Comparison of ENCODE assay signal across 8 cellular contexts in the genomic region with DNA sequence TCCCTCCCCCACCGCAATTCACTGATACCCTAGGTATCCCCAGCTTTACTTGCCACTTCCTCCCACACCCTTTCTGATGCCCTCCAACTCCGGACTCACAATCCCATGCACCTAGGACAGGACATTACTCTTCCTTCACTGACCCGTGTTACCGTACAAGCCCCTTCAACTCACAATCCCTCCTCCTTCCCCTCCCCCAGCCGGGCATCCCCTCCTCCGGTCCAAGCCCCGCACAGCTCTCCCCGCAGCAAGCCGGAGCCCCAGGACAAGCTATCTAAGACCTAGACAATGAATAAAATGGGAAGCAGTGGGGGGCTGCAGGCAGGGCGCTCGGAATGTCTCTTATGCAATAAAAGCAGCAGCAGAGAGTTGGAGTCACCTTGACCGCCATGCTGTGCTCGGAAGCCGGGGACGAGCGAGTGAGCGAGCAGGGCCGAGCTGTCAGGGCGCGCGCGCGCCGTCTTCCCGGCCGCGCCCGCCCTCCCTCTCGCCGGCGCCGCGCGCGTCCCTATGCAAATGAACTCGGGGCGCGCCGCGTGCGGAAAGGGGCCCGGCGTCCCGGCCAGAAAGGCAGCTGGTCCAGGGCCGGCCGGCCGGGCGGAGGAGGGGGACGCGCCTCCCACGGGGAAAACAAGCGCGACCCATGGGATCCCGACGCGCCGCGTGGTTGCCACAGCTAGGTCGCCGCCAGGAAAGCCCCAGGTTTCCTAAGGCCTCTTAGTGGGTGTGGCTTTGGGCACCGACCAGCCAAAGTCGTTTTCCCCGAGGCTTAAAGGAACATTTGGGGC. TPM values are rescaled to one million over a fixed set of nuclear protein-coding genes. Genes with fewer than 3 reads are reported as not detected.
DNase-seq lines count a peak whose midpoint lies in the region; ATAC-seq and TF ChIP-seq lines count a peak whose summit lies in the region.

A gene with protein sequence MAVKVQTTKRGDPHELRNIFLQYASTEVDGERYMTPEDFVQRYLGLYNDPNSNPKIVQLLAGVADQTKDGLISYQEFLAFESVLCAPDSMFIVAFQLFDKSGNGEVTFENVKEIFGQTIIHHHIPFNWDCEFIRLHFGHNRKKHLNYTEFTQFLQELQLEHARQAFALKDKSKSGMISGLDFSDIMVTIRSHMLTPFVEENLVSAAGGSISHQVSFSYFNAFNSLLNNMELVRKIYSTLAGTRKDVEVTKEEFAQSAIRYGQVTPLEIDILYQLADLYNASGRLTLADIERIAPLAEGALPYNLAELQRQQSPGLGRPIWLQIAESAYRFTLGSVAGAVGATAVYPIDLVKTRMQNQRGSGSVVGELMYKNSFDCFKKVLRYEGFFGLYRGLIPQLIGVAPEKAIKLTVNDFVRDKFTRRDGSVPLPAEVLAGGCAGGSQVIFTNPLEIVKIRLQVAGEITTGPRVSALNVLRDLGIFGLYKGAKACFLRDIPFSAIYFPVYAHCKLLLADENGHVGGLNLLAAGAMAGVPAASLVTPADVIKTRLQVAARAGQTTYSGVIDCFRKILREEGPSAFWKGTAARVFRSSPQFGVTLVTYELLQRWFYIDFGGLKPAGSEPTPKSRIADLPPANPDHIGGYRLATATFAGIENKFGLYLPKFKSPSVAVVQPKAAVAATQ (minus strand): TSS at position 421 of the 788 bp plus-strand sequence. CDS start 30 bp downstream, at position 391.

- DNase-seq in NCI-H1694 (lab: John Stamatoyannopoulos, UW), result peak; percentile 63
- DNase-seq in T-helper 22 cell (ENCODE audit: low read depth), result peak; percentile 39
- DNase-seq in ascending aorta (ENCODE audit: low spot score in 2 of 2), result peak; percentile 12 to 85
- peak; percentile 86 for DNase-seq in hepatic stellate cell (ENCODE audit: low spot score)
- peak; percentile 57 to 71 for DNase-seq in uterus

- peaks cover 0 to 5% of the 10 kb centered on the region in 2 donors for H3K36me3 ChIP-seq in ascending aorta
- no peaks in the 10 kb centered on the region for H3K36me3 ChIP-seq in rectal smooth muscle tissue (ENCODE audit: control insufficient read depth, insufficient read depth, low read length)
- H3K36me3 ChIP-seq in uterus, result peaks cover 0 to 2% of the 10 kb centered on the region in 2 donors

- H3K27me3 ChIP-seq in ascending aorta (no peaks in the 10 kb centered on the region), rectal smooth muscle tissue (ENCODE audit: control insufficient read depth, insufficient read depth, low read length) (no peaks in the 10 kb centered on the region), uterus (no peaks in the 10 kb centered on the region)

- TF ChIP-seq CTCF in ascending aorta (IDR thresholded peaks at IDR 0.05), result no peak
- TF ChIP-seq CTCF in uterus (IDR thresholded peaks at IDR 0.05), result no peak

- H3K9me3 ChIP-seq in ascending aorta, result no peaks in the 10 kb centered on the region
- H3K9me3 ChIP-seq in uterus, result no peaks in the 10 kb centered on the region

- TF ChIP-seq POLR2A in uterus (IDR thresholded peaks at IDR 0.05), result peak; percentile 48

- peak within 1 kb of the TSS; percentile 95 to 98 for H3K4me3 ChIP-seq in ascending aorta
- peak within 1 kb of the TSS; percentile 91 for H3K4me3 ChIP-seq in rectal smooth muscle tissue (ENCODE audit: low read length)
- peak within 1 kb of the TSS; percentile 77 to 81 for H3K4me3 ChIP-seq in uterus

- ATAC-seq in GM18498 (IDR thresholded peaks at IDR 0.05; ENCODE audit: unreplicated experiment), result peak; percentile 97
- ATAC-seq in HG02852 (IDR thresholded peaks at IDR 0.05; ENCODE audit: unreplicated experiment), result peak; percentile 97

- intact Hi-C loops in ascending aorta (cut with DNase I), result loop anchor here (1.0 to 10.0 kb wide), 3 partner anchors 28 to 661 kb away; a partner anchor contains a TSS
- intact Hi-C loops in uterus (cut with DNase I; ENCODE audit: low total_unique reads), result no loop called here

- H3K27ac ChIP-seq in ascending aorta, result peak within 1 kb of the TSS; percentile 66 to 87
- peak within 1 kb of the TSS; percentile 72 for H3K27ac ChIP-seq in rectal smooth muscle tissue (ENCODE audit: low read depth, low read length)
- H3K27ac ChIP-seq in uterus, result peak within 1 kb of the TSS; percentile 66 to 73

- peaks cover 0 to 15% of the 10 kb centered on the region in 2 donors for H3K4me1 ChIP-seq in ascending aorta
- H3K4me1 ChIP-seq in rectal smooth muscle tissue (ENCODE audit: control insufficient read depth, insufficient read depth, low read length), result peaks cover 10% of the 10 kb centered on the region
- H3K4me1 ChIP-seq in uterus, result no peaks in the 10 kb centered on the region

- peak within 1 kb of the TSS; percentile 77 for H3K9ac ChIP-seq in rectal smooth muscle tissue (ENCODE audit: low read length)

RNA-seq across cellular contexts. Expression of the gene that starts here (rescaled TPM):
- total RNA-seq in ascending aorta (11.9 TPM), uterus (10 to 100 TPM; 25.9 to 69.4 (median 35.3) TPM)

Comparison
In these comparisons a context has a peak if more than half of its experiments do, and no peak if none do; other contexts are left out.
1. Peak in every context shown above with its lines: DNase-seq, ATAC-seq, H3K4me3 ChIP-seq and H3K27ac ChIP-seq.